ENCODE assay signal across 1 cellular context in the genomic region with DNA sequence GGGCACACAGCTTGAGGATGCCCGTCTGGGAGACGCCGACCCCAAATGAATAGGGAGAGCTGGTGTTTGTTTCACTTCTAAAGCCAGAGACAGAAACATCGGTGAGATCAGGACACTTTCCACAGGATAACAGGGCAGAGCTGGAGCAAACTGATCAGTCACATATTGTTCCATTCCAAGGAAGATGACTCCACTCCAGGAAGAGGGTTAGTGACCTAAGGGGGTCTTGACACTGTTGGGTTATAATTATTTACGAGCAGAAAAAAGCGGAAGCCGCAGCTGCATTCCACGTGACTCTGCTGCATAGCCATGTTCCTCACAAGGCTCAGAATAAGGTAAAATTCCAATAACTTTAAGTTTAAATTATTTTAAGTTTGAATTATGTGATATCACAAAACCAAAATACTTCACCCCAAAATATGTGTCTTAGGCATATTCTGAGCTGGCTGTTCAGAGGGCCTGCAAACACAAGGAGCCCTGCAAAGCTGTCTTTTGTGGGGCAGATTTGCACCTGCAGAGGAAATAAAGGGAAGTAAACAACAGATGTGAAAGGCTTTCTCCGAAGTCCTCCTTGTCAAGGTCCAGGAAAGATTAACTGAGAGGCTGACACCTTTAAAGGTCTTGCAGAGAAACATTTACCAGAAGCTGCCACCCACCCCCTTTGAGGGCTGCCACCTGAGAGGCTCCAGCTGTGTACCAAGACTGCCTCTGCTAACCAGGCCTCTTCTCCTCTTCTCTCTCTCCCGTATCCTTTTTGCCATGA.
TF ChIP-seq lines count a peak whose summit lies in the region.

No MANE protein-coding gene starts in this region.

TF ChIP-seq in GM23338, 12 proteins besides CTCF, POLR2A, EP300 and RAD21:
- TF ChIP-seq, protein P1, sequence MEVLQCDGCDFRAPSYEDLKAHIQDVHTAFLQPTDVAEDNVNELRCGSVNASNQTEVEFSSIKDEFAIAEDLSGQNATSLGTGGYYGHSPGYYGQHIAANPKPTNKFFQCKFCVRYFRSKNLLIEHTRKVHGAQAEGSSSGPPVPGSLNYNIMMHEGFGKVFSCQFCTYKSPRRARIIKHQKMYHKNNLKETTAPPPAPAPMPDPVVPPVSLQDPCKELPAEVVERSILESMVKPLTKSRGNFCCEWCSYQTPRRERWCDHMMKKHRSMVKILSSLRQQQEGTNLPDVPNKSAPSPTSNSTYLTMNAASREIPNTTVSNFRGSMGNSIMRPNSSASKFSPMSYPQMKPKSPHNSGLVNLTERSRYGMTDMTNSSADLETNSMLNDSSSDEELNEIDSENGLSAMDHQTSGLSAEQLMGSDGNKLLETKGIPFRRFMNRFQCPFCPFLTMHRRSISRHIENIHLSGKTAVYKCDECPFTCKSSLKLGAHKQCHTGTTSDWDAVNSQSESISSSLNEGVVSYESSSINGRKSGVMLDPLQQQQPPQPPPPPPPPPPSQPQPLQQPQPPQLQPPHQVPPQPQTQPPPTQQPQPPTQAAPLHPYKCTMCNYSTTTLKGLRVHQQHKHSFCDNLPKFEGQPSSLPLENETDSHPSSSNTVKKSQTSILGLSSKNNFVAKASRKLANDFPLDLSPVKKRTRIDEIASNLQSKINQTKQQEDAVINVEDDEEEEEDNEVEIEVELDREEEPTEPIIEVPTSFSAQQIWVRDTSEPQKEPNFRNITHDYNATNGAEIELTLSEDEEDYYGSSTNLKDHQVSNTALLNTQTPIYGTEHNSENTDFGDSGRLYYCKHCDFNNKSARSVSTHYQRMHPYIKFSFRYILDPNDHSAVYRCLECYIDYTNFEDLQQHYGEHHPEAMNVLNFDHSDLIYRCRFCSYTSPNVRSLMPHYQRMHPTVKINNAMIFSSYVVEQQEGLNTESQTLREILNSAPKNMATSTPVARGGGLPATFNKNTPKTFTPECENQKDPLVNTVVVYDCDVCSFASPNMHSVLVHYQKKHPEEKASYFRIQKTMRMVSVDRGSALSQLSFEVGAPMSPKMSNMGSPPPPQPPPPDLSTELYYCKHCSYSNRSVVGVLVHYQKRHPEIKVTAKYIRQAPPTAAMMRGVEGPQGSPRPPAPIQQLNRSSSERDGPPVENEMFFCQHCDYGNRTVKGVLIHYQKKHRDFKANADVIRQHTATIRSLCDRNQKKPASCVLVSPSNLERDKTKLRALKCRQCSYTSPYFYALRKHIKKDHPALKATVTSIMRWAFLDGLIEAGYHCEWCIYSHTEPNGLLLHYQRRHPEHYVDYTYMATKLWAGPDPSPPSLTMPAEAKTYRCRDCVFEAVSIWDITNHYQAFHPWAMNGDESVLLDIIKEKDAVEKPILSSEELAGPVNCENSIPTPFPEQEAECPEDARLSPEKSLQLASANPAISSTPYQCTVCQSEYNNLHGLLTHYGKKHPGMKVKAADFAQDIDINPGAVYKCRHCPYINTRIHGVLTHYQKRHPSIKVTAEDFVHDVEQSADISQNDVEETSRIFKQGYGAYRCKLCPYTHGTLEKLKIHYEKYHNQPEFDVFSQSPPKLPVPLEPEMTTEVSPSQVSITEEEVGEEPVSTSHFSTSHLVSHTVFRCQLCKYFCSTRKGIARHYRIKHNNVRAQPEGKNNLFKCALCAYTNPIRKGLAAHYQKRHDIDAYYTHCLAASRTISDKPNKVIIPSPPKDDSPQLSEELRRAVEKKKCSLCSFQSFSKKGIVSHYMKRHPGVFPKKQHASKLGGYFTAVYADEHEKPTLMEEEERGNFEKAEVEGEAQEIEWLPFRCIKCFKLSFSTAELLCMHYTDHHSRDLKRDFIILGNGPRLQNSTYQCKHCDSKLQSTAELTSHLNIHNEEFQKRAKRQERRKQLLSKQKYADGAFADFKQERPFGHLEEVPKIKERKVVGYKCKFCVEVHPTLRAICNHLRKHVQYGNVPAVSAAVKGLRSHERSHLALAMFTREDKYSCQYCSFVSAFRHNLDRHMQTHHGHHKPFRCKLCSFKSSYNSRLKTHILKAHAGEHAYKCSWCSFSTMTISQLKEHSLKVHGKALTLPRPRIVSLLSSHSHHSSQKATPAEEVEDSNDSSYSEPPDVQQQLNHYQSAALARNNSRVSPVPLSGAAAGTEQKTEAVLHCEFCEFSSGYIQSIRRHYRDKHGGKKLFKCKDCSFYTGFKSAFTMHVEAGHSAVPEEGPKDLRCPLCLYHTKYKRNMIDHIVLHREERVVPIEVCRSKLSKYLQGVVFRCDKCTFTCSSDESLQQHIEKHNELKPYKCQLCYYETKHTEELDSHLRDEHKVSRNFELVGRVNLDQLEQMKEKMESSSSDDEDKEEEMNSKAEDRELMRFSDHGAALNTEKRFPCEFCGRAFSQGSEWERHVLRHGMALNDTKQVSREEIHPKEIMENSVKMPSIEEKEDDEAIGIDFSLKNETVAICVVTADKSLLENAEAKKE (CRISPR knock-in tag; IDR thresholded peaks at IDR 0.05) = peak; percentile 41; the same call in 1 of the 2 replicates
- TF ChIP-seq, protein P2, sequence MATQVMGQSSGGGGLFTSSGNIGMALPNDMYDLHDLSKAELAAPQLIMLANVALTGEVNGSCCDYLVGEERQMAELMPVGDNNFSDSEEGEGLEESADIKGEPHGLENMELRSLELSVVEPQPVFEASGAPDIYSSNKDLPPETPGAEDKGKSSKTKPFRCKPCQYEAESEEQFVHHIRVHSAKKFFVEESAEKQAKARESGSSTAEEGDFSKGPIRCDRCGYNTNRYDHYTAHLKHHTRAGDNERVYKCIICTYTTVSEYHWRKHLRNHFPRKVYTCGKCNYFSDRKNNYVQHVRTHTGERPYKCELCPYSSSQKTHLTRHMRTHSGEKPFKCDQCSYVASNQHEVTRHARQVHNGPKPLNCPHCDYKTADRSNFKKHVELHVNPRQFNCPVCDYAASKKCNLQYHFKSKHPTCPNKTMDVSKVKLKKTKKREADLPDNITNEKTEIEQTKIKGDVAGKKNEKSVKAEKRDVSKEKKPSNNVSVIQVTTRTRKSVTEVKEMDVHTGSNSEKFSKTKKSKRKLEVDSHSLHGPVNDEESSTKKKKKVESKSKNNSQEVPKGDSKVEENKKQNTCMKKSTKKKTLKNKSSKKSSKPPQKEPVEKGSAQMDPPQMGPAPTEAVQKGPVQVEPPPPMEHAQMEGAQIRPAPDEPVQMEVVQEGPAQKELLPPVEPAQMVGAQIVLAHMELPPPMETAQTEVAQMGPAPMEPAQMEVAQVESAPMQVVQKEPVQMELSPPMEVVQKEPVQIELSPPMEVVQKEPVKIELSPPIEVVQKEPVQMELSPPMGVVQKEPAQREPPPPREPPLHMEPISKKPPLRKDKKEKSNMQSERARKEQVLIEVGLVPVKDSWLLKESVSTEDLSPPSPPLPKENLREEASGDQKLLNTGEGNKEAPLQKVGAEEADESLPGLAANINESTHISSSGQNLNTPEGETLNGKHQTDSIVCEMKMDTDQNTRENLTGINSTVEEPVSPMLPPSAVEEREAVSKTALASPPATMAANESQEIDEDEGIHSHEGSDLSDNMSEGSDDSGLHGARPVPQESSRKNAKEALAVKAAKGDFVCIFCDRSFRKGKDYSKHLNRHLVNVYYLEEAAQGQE (IDR thresholded peaks at IDR 0.05; ENCODE audit: unreplicated experiment) = no peak
